In genomic region chr15:64008177-64008576, GRCh38 we compare ENCODE assay signal across 1 cellular context.
TF ChIP-seq lines count a peak whose summit lies in the region.

No MANE protein-coding gene starts in this region.

TF ChIP-seq in K562, 482 proteins besides CTCF, POLR2A, EP300 and RAD21 (continued from another document):
- TF ChIP-seq E2F3 (CRISPR knock-in tag; IDR thresholded peaks at IDR 0.05) (no peak), BCOR (IDR thresholded peaks at IDR 0.05) (peak; percentile 66; the same call in 1 of the 2 replicates), SMARCA5 (IDR thresholded peaks at IDR 0.05) (no peak)
